Comparison of ENCODE assay signal across 8 cellular contexts in the genomic region with DNA sequence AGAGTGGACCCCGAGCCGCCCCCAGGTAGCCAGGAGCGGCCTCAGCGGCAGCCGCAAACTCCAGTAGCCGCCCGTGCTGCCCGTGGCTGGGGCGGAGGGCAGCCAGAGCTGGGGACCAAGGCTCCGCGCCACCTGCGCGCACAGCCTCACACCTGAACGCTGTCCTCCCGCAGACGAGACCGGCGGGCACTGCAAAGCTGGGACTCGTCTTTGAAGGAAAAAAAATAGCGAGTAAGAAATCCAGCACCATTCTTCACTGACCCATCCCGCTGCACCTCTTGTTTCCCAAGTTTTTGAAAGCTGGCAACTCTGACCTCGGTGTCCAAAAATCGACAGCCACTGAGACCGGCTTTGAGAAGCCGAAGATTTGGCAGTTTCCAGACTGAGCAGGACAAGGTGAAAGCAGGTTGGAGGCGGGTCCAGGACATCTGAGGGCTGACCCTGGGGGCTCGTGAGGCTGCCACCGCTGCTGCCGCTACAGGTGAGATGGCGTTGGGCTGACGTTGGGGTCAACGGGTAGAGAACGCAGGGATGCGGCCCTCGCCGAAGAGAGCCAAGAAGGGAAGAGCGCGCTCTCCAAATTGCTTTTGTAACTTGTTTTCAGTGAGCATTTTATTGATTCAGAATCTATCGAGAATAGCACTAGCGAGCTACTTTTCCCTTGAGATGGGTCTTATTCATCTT. TPM values are rescaled to one million over a fixed set of nuclear protein-coding genes. Genes with fewer than 3 reads are reported as not detected.
DNase-seq lines count a peak whose midpoint lies in the region; ATAC-seq, FAIRE-seq and TF ChIP-seq lines count a peak whose summit lies in the region.

No MANE protein-coding gene starts in this region.

- no peaks in the 10 kb centered on the region for H3K9me1 ChIP-seq in keratinocyte (ENCODE audit: control insufficient read depth, extremely low read depth, insufficient read depth, low read length)

- H2AFZ ChIP-seq in Karpas-422 (ENCODE audit: low read length), result no peak overlapping the region
- H2AFZ ChIP-seq in keratinocyte (ENCODE audit: control insufficient read depth, low read length), result peak overlapping the region; percentile 15

- H3K4me1 ChIP-seq in Karpas-422 (ENCODE audit: low read length) (peaks cover 29% of the 10 kb centered on the region), adrenal gland (replicated peaks in 1 of 2) (peaks cover 0 to 15% of the 10 kb centered on the region in 2 donors), keratinocyte (ENCODE audit: control insufficient read depth, extremely low read depth, insufficient read depth, low read length) (peaks cover 55% of the 10 kb centered on the region)

- H3K27ac ChIP-seq in Karpas-422 (ENCODE audit: low read length), result no peak overlapping the region
- H3K27ac ChIP-seq in adrenal gland, result peak overlapping the region in 4 of 5 donors; percentile 22 to 90 (median 80)
- H3K27ac ChIP-seq in keratinocyte (ENCODE audit: control insufficient read depth, insufficient read depth, low read length), result peak overlapping the region; percentile 84

- no peaks in the 10 kb centered on the region for H3K9me2 ChIP-seq in Karpas-422 (replicated peaks; ENCODE audit: insufficient read depth, low read length)

- H4K20me1 ChIP-seq in Karpas-422 (ENCODE audit: insufficient read depth, low read depth, low read length) (no peaks in the 10 kb centered on the region; the same call in 1 of the 2 replicates), keratinocyte (ENCODE audit: control insufficient read depth, extremely low read depth, insufficient read depth, low read length) (no peaks in the 10 kb centered on the region)

- H3K9ac ChIP-seq in Karpas-422 (ENCODE audit: low read length) (peak overlapping the region; percentile 35), keratinocyte (ENCODE audit: control insufficient read depth, extremely low read depth, insufficient read depth, low read length) (peak overlapping the region; percentile 92)

- no peaks in the 10 kb centered on the region for H3K9me3 ChIP-seq in Karpas-422 (ENCODE audit: low read length)
- no peaks in the 10 kb centered on the region for H3K9me3 ChIP-seq in adrenal gland (replicated peaks in 1 of 3)
- no peaks in the 10 kb centered on the region for H3K9me3 ChIP-seq in keratinocyte (ENCODE audit: control insufficient read depth, low read depth, low read length)

- H3K27me3 ChIP-seq in Karpas-422 (ENCODE audit: low read length) (peaks cover 3% of the 10 kb centered on the region; the same call in 1 of the 2 replicates), adrenal gland (no peaks in the 10 kb centered on the region), keratinocyte (ENCODE audit: control insufficient read depth, extremely low read depth, insufficient read depth, low read length) (no peaks in the 10 kb centered on the region)

- no peaks in the 10 kb centered on the region for H3K36me3 ChIP-seq in Karpas-422 (ENCODE audit: insufficient read depth, low read length)
- H3K36me3 ChIP-seq in adrenal gland (replicated peaks in 1 of 2), result no peaks in the 10 kb centered on the region
- peaks cover 0 to 12% of the 10 kb centered on the region in 2 experiments for H3K36me3 ChIP-seq in keratinocyte (ENCODE audit: control insufficient read depth in 2 of 2, extremely low read depth in 1 of 2, insufficient read depth in 2 of 2, low read length in 2 of 2)

- DNase-seq in DMS53 treated with DMSO at 0.1 percent for 48 hours (lab: John Stamatoyannopoulos, UW; ENCODE audit: unreplicated experiment), result peak; percentile 17
- no peak for DNase-seq in Karpas-422
- DNase-seq in adrenal gland, result peak in 2 of 7 donors; percentile 20 to 31
- DNase-seq in keratinocyte (ENCODE audit: low read depth, low spot score), result no peak
- peak; percentile 16 to 37 for DNase-seq in stimulated activated CD4-positive, alpha-beta T cell treated with anti-CD3 and anti-CD28 coated beads, Interleukin-4, amount 100 ng/mL, for 4 hours
- DNase-seq in NCI-H2029 (lab: John Stamatoyannopoulos, UW), result no peak
- DNase-seq in T1000 (lab: John Stamatoyannopoulos, UW), result no peak

- TF ChIP-seq POLR2A in adrenal gland (IDR thresholded peaks at IDR 0.05), result no peak

- H3K79me2 ChIP-seq in Karpas-422 (ENCODE audit: low read length) (no peaks in the 10 kb centered on the region), keratinocyte (ENCODE audit: control insufficient read depth, insufficient read depth, low read length) (peaks cover 54% of the 10 kb centered on the region)

- intact Hi-C loops in adrenal gland (cut with DNase I), result loop anchor here (10.0 kb wide), 2 partner anchors 735 to 1095 kb away; no protein-coding TSS in a partner anchor

- no peak for TF ChIP-seq CTCF in adrenal gland (IDR thresholded peaks at IDR 0.05)
- TF ChIP-seq CTCF in keratinocyte (optimal IDR thresholded peaks at IDR 0.05 in 1 of 3, IDR thresholded peaks at IDR 0.05 in 1 of 3, conservative IDR thresholded peaks at IDR 0.05 in 1 of 3; ENCODE audit: extremely low read depth in 1 of 3, insufficient read depth in 2 of 3, low read length in 3 of 3), result no peak

- peak; percentile 28 for ATAC-seq in GM21576 (IDR thresholded peaks at IDR 0.05; ENCODE audit: unreplicated experiment)

- 2 to 5% (median 3%) methylated on average over 23 to 40 of the region's 40 CpGs for WGBS in adrenal gland, 4 donors

- H3K4me3 ChIP-seq in Karpas-422 (ENCODE audit: low read length) (peak overlapping the region; percentile 65), adrenal gland (peak overlapping the region; percentile 34 to 76 (median 48)), keratinocyte (ENCODE audit: control insufficient read depth in 2 of 3, extremely low read depth in 1 of 3, insufficient read depth in 2 of 3, low read depth in 1 of 3, low read length in 3 of 3) (peak overlapping the region; percentile 70 to 90 (median 90))

- H3K4me2 ChIP-seq in Karpas-422 (ENCODE audit: low read depth, low read length, poor library complexity, severe bottlenecking) (peak overlapping the region; percentile 77), keratinocyte (ENCODE audit: control insufficient read depth, extremely low read depth, insufficient read depth, low read depth, low read length) (peak overlapping the region; percentile 97)

- dilution Hi-C loops in keratinocyte (cut with MboI; ENCODE audit: extremely low pct_ligation_motif_present, low sequenced_read_pairs), result no loop called here

- FAIRE-seq in keratinocyte (lab: Jason Lieb, UNC), result no peak

RNA-seq across cellular contexts. Expression of a gene that starts 0.4 kb away (rescaled TPM):
- not detected in 2 replicates for total RNA-seq in Karpas-422 (2014; rRNA removed; shearing (Covaris generic); ENCODE audit: low replicate concordance)
- 10 to 100 TPM; 15.7 to 89.6 (median 33.8) TPM for total RNA-seq in adrenal gland
- 1 to 10 TPM; 3.4 to 5.2 (median 5.0) TPM for polyA plus RNA-seq in adrenal gland
- polyA plus RNA-seq in keratinocyte, result 7.5 to 12.2 TPM (median 9.5 TPM) in 3 replicates
- 2.9 TPM for polyA plus RNA-seq in keratinocyte (2011; ENCODE audit: low read depth)
- polyA plus RNA-seq in keratinocyte (2011; cell fraction: cytosol; rRNA removed), result 6.0 and 7.3 TPM in 2 replicates
- 16.4 and 19.3 TPM in 2 replicates for polyA plus RNA-seq in keratinocyte (2011; cell fraction: nucleus; rRNA removed)
- polyA plus RNA-seq in keratinocyte (2012; ENCODE audit: low replicate concordance), result 4.0 and 8.4 TPM in 2 replicates
- 9.8 to 18.0 TPM (median 12.5 TPM) in 3 replicates for polyA minus RNA-seq in keratinocyte
- polyA minus RNA-seq in keratinocyte (2011; cell fraction: cytosol; rRNA and poly(A)+ RNA removed), result 50.8 TPM
- polyA minus RNA-seq in keratinocyte (2011; cell fraction: nucleus; rRNA and poly(A)+ RNA removed), result 42.4 and 43.2 TPM in 2 replicates

Comparison
In these comparisons a context has a peak if more than half of its experiments do, and no peak if none do; other contexts are left out.
1. DNase-seq: peak in DMS53 treated with DMSO at 0.1 percent for 48 hours (single experiment) and stimulated activated CD4-positive, alpha-beta T cell treated with anti-CD3 and anti-CD28 coated beads, Interleukin-4, amount 100 ng/mL, for 4 hours (2 of 2); none in Karpas-422 (single experiment), keratinocyte (single experiment), NCI-H2029 (single experiment) and T1000 (single experiment).
2. RNA of a gene that starts 0.4 kb away (total RNA-seq): 15.7 to 89.6 TPM in adrenal gland; not detected in Karpas-422; every median in the first group is over 10 times any median in the second.
3. Peak in every context shown above with its lines, with median percentiles within 50 percentile points of each other: H3K4me3 ChIP-seq.